9 cellular contexts compared by ENCODE assay signal in the genomic region with DNA sequence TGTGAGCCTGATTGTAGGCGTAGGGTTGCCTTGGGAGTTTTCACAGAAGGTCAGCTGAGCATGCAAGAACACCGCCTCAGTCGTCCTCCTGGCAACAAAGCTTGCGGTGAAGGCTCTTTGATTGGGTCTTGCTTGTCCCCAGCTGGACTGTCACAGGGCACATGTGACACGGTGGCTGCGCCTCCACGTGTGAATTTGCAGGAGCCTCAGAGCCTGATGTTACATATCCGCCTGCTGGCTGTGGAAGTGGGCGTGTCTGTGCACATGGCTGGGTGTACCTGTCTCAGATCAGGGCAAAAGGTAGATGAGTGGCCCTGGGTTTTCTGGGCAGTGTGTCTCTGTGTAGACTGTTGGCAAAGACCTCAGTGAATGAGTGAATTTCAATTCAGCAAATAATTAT.
A peak's percentile ranks its signal among the peaks of the same experiment; 100 is the strongest.
DNase-seq lines count a peak whose midpoint lies in the region; ATAC-seq and TF ChIP-seq lines count a peak whose summit lies in the region.
"Had no signal": no experiment of that assay in that cellular context is flagged by ENCODE, and none has a peak within 500 bp of the region (broad histone marks: within the 10 kb centered on the region; RNA-seq: fewer than 3 reads in every experiment).

No MANE protein-coding gene starts in this region.

- peak overlapping the region; percentile 93 for H3K9ac ChIP-seq in BLaER1
- no peak overlapping the region for H3K9ac ChIP-seq in HUES64 (ENCODE audit: low read depth, low read length)

- H3K27ac Mint-ChIP-seq in chondrocyte (ENCODE audit: unreplicated experiment) = no peak overlapping the region

- peak overlapping the region; percentile 67 for H3K4me3 Mint-ChIP-seq in chondrocyte (ENCODE audit: unreplicated experiment)

- TF ChIP-seq CTCF in chondrocyte (IDR thresholded peaks at IDR 0.05) = no peak
- no peak for TF ChIP-seq CTCF in mucosa of descending colon (IDR thresholded peaks at IDR 0.05)
- no peak for TF ChIP-seq CTCF in foreskin fibroblast (IDR thresholded peaks at IDR 0.05; ENCODE audit: low read depth, low read length)

- WGBS in HUES64 = 68% methylated on average over 9 of the region's 9 CpGs

- no peaks in the 10 kb centered on the region for H3K36me3 Mint-ChIP-seq in chondrocyte (ENCODE audit: low read depth)

- H3K27me3 ChIP-seq in BLaER1 = no peaks in the 10 kb centered on the region
- H3K27me3 ChIP-seq in HUES64 (ENCODE audit: insufficient read depth, low read length) = peaks cover 34% of the 10 kb centered on the region

- H3K4me1 ChIP-seq in BLaER1 = peaks cover 39% of the 10 kb centered on the region
- peaks cover 25% of the 10 kb centered on the region for H3K4me1 ChIP-seq in HUES64 (ENCODE audit: insufficient read depth, low read length)
- H3K4me1 ChIP-seq in mucosa of descending colon (ENCODE audit: low read depth) = peaks cover 4% of the 10 kb centered on the region

- ATAC-seq in mucosa of descending colon (peak; percentile 9), GM21381 (IDR thresholded peaks at IDR 0.05; ENCODE audit: unreplicated experiment) (no peak)

- H3K27ac ChIP-seq in BLaER1 = peak overlapping the region; percentile 93
- no peak overlapping the region for H3K27ac ChIP-seq in HUES64 (ENCODE audit: low read depth, low read length)
- H3K27ac ChIP-seq: coronary artery had no signal

- intact Hi-C loops in mucosa of descending colon (cut with DNase I, micrococcal nuclease) = no loop called here

- peaks cover 15% of the 10 kb centered on the region for H3K27me3 Mint-ChIP-seq in chondrocyte (ENCODE audit: low read depth)

- peak overlapping the region; percentile 92 for H3K4me2 ChIP-seq in BLaER1

- DNase-seq in chondrocyte (ENCODE audit: low spot score) (no peak), mucosa of descending colon (no peak), GM19238 (ENCODE audit: insufficient read length, low spot score) (no peak), DMS79 treated with DMSO at 0.1 percent for 48 hours (lab: John Stamatoyannopoulos, UW) (no peak), foreskin fibroblast (no peak)

- H3K4me1 Mint-ChIP-seq in chondrocyte (ENCODE audit: low read depth) = peaks cover 21% of the 10 kb centered on the region

- H3K4me3 ChIP-seq in BLaER1 (peak overlapping the region; percentile 90), HUES64 (ENCODE audit: low read length) (peak overlapping the region; percentile 71), mucosa of descending colon (no peak overlapping the region), foreskin fibroblast (ENCODE audit: low read depth in 1 of 2, low read length in 2 of 2) (no peak overlapping the region)

- peaks cover 22% of the 10 kb centered on the region for H4K20me1 ChIP-seq in BLaER1

- H3K36me3 ChIP-seq in BLaER1 (no peaks in the 10 kb centered on the region), HUES64 (ENCODE audit: insufficient read depth, low read length) (no peaks in the 10 kb centered on the region), mucosa of descending colon (ENCODE audit: low read depth) (no peaks in the 10 kb centered on the region)

- H3K9me3 Mint-ChIP-seq in chondrocyte (ENCODE audit: low read depth) = no peaks in the 10 kb centered on the region

- H3K9me3 ChIP-seq in BLaER1 (no peaks in the 10 kb centered on the region), HUES64 (ENCODE audit: insufficient read depth, low read depth, low read length) (no peaks in the 10 kb centered on the region), mucosa of descending colon (no peaks in the 10 kb centered on the region)

Comparison
In these comparisons a context has a peak if more than half of its experiments do, and no peak if none do; other contexts are left out.
1. H3K4me3 ChIP-seq: peak in BLaER1 (single experiment) and HUES64 (single experiment); none in mucosa of descending colon (single experiment) and foreskin fibroblast (0 of 2).